ENCODE assay signal across 11 cellular contexts in genomic region chr1:42847721-42848470, GRCh38. TPM values are rescaled to one million over a fixed set of nuclear protein-coding genes. Genes with fewer than 3 reads are reported as not detected.
A peak's percentile ranks its signal among the peaks of the same experiment; 100 is the strongest.
DNase-seq lines count a peak whose midpoint lies in the region; ATAC-seq, FAIRE-seq and TF ChIP-seq lines count a peak whose summit lies in the region.
"Had no signal": no experiment of that assay in that cellular context is flagged by ENCODE, and none has a peak within 500 bp of the region (broad histone marks: within the 10 kb centered on the region; RNA-seq: fewer than 3 reads in every experiment).

No MANE protein-coding gene starts in this region.

- H3K27me3 Mint-ChIP-seq in GM23338 (ENCODE audit: insufficient read depth, low read depth, poor library complexity) = peaks cover 4% of the 10 kb centered on the region
- H3K27me3 Mint-ChIP-seq in activated CD8-positive, alpha-beta T cell treated with anti-CD3 and anti-CD28 coated beads, Interleukin-2, amount 10 ng/mL, durations not matched to agents 7 days and 5 days (ENCODE audit: low read depth) = no peaks in the 10 kb centered on the region

- H3K4me1 Mint-ChIP-seq in GM23338 = peaks cover 20% of the 10 kb centered on the region
- peaks cover 30% of the 10 kb centered on the region for H3K4me1 Mint-ChIP-seq in activated CD8-positive, alpha-beta T cell treated with anti-CD3 and anti-CD28 coated beads, Interleukin-2, amount 10 ng/mL, durations not matched to agents 7 days and 5 days (ENCODE audit: low read depth)

- FAIRE-seq in A549 (lab: Jason Lieb, UNC) (no peak), keratinocyte (lab: Jason Lieb, UNC) (no peak)

- H3K27ac Mint-ChIP-seq in GM23338 = no peak overlapping the region
- peak overlapping the region; percentile 80 for H3K27ac Mint-ChIP-seq in activated CD8-positive, alpha-beta T cell treated with anti-CD3 and anti-CD28 coated beads, Interleukin-2, amount 10 ng/mL, durations not matched to agents 7 days and 5 days

- peaks cover 15% of the 10 kb centered on the region; the same call in 2 of the 3 replicates for H3K4me1 ChIP-seq in A549
- peaks cover 27% of the 10 kb centered on the region for H3K4me1 ChIP-seq in GM23338 (ENCODE audit: insufficient read depth)
- peaks cover 6% of the 10 kb centered on the region for H3K4me1 ChIP-seq in keratinocyte (ENCODE audit: control insufficient read depth, extremely low read depth, insufficient read depth, low read length)

- H3K27me3 ChIP-seq in GM23338 (ENCODE audit: insufficient read depth) (no peaks in the 10 kb centered on the region), keratinocyte (ENCODE audit: control insufficient read depth, extremely low read depth, insufficient read depth, low read length) (no peaks in the 10 kb centered on the region), brain microvascular endothelial cell (replicated peaks) (no peaks in the 10 kb centered on the region)

- H3K9me1 ChIP-seq in keratinocyte (ENCODE audit: control insufficient read depth, extremely low read depth, insufficient read depth, low read length) = no peaks in the 10 kb centered on the region

- WGBS in A549 (ENCODE audit: missing lambda C conversion rate) = 77% methylated on average over 6 of the region's 6 CpGs

- H3K4me3 Mint-ChIP-seq in GM23338 = peak overlapping the region; percentile 95
- H3K4me3 Mint-ChIP-seq in activated CD8-positive, alpha-beta T cell treated with anti-CD3 and anti-CD28 coated beads, Interleukin-2, amount 10 ng/mL, durations not matched to agents 7 days and 5 days = peak overlapping the region; percentile 87

- in situ Hi-C loops in brain microvascular endothelial cell (cut with HindIII; ENCODE audit: low pct_ligation_motif_present, low sequenced_read_pairs) = no loop called here

- H3K4me3 ChIP-seq in A549 (peak overlapping the region; percentile 87; the same call in 1 of the 3 replicates), GM23338 (peak overlapping the region; percentile 63), keratinocyte (ENCODE audit: control insufficient read depth in 2 of 3, extremely low read depth in 1 of 3, insufficient read depth in 2 of 3, low read depth in 1 of 3, low read length in 3 of 3) (no peak overlapping the region), brain microvascular endothelial cell (ENCODE audit: low read depth, low read length) (no peak overlapping the region)

- CTCF ChIA-PET in A549 (lab: Yijun Ruan, JAX) = interaction anchor here (1.7 kb wide), 1 partner anchor 71 kb away, joined by 11 read pairs; no protein-coding TSS in a partner anchor
- CTCF ChIA-PET in activated CD8-positive, alpha-beta T cell treated with anti-CD3 and anti-CD28 coated beads, Interleukin-2, amount 10 ng/mL, durations not matched to agents 7 days and 5 days (lab: Charles Lee) = interaction anchor here (0.5 to 4.6 kb wide), 9 partner anchors 9 to 225 kb away, joined by 3 to 21 read pairs (median 6); partner anchors contain the start of genes ERMAP and SVBP

- H4K20me1 ChIP-seq in GM23338 (replicated peaks; ENCODE audit: insufficient read depth) (0 out of 2 replicates have a peak, but pooled peaks cover 4% of the 10 kb centered on the region), keratinocyte (ENCODE audit: control insufficient read depth, extremely low read depth, insufficient read depth, low read length) (no peaks in the 10 kb centered on the region)

- H2AFZ ChIP-seq in GM23338 (no peak overlapping the region), keratinocyte (ENCODE audit: control insufficient read depth, low read length) (no peak overlapping the region)

- ATAC-seq in A549 (no peak), GM23338 (no peak), HG02852 (IDR thresholded peaks at IDR 0.05; ENCODE audit: unreplicated experiment) (no peak)
- no peak for ATAC-seq in activated CD8-positive, alpha-beta T cell treated with anti-CD3 and anti-CD28 coated beads, Interleukin-2, amount 10 ng/mL, durations not matched to agents 7 days and 5 days

- H3K9ac ChIP-seq in keratinocyte (ENCODE audit: control insufficient read depth, extremely low read depth, insufficient read depth, low read length) = no peak overlapping the region

- TF ChIP-seq POLR2A in A549 (IDR thresholded peaks at IDR 0.05; ENCODE audit: low read length) = no peak

- H3K36me3 Mint-ChIP-seq in GM23338 (ENCODE audit: low read depth) = peaks cover 48% of the 10 kb centered on the region
- peaks cover 35% of the 10 kb centered on the region for H3K36me3 Mint-ChIP-seq in activated CD8-positive, alpha-beta T cell treated with anti-CD3 and anti-CD28 coated beads, Interleukin-2, amount 10 ng/mL, durations not matched to agents 7 days and 5 days (ENCODE audit: low read depth)

- no peak for TF ChIP-seq RAD21 in A549 (conservative IDR thresholded peaks at IDR 0.05 in 1 of 2, IDR thresholded peaks at IDR 0.05 in 1 of 2)

- no peaks in the 10 kb centered on the region for H3K9me2 ChIP-seq in GM23338 (ENCODE audit: insufficient read depth)

- no peaks in the 10 kb centered on the region for H3F3A ChIP-seq in GM23338 (replicated peaks; ENCODE audit: low read depth)

- no peak for TF ChIP-seq EP300 in A549 (IDR thresholded peaks at IDR 0.05)

- peaks cover 25% of the 10 kb centered on the region for H3K79me2 ChIP-seq in GM23338 (replicated peaks; ENCODE audit: insufficient read depth)
- peaks cover 8% of the 10 kb centered on the region for H3K79me2 ChIP-seq in keratinocyte (ENCODE audit: control insufficient read depth, insufficient read depth, low read length)

- H3K27ac ChIP-seq in A549 = peak overlapping the region in 1 of 2 experiments; percentile 94; a peak in 1 of 6 replicates
- no peak overlapping the region for H3K27ac ChIP-seq in GM23338 (ENCODE audit: low read depth)
- no peak overlapping the region for H3K27ac ChIP-seq in keratinocyte (ENCODE audit: control insufficient read depth, insufficient read depth, low read length)
- no peak overlapping the region for H3K27ac ChIP-seq in brain microvascular endothelial cell
- H3K27ac ChIP-seq: epithelial cell of prostate had no signal

- dilution Hi-C loops in keratinocyte (cut with MboI; ENCODE audit: extremely low pct_ligation_motif_present, low sequenced_read_pairs) = no loop called here

- H3K4me2 ChIP-seq in A549 (peak overlapping the region; percentile 81), GM23338 (peak overlapping the region; percentile 99), keratinocyte (ENCODE audit: control insufficient read depth, extremely low read depth, insufficient read depth, low read depth, low read length) (peak overlapping the region; percentile 96)

- no peaks in the 10 kb centered on the region; the same call in 2 of the 3 replicates for H3K9me3 Mint-ChIP-seq in GM23338
- no peaks in the 10 kb centered on the region for H3K9me3 Mint-ChIP-seq in activated CD8-positive, alpha-beta T cell treated with anti-CD3 and anti-CD28 coated beads, Interleukin-2, amount 10 ng/mL, durations not matched to agents 7 days and 5 days (ENCODE audit: insufficient read depth)

- H3K36me3 ChIP-seq in GM23338 (ENCODE audit: insufficient read depth) (peaks cover 14% of the 10 kb centered on the region; the same call in 1 of the 2 replicates), keratinocyte (ENCODE audit: control insufficient read depth in 2 of 2, extremely low read depth in 1 of 2, insufficient read depth in 2 of 2, low read length in 2 of 2) (peaks cover 7 to 9% of the 10 kb centered on the region in 2 experiments), brain microvascular endothelial cell (replicated peaks) (peaks cover 14% of the 10 kb centered on the region)

- POLR2A ChIA-PET in A549 (lab: Yijun Ruan, JAX) = no interaction called here
- POLR2A ChIA-PET in activated CD8-positive, alpha-beta T cell treated with anti-CD3 and anti-CD28 coated beads, Interleukin-2, amount 10 ng/mL, durations not matched to agents 7 days and 5 days (lab: Charles Lee) = interaction anchor here (2.9 to 4.1 kb wide), 2 partner anchors 31 to 81 kb away, joined by 13 to 28 read pairs; partner anchors contain the start of genes C1orf50, ERMAP, P3H1 and SVBP

- DNase-seq in A549 (ENCODE audit: low read depth in 1 of 2, low spot score in 1 of 2) (no peak), GM23338 (ENCODE audit: low spot score) (no peak), keratinocyte (ENCODE audit: low read depth, low spot score) (no peak), NCI-H146 (lab: John Stamatoyannopoulos, UW) (no peak), NCI-H446 treated with DMSO at 0.1 percent for 48 hours (lab: John Stamatoyannopoulos, UW) (no peak), brain microvascular endothelial cell (no peak)
- DNase-seq in activated CD8-positive, alpha-beta T cell treated with anti-CD3 and anti-CD28 coated beads, Interleukin-2, amount 10 ng/mL, durations not matched to agents 7 days and 5 days = no peak
- DNase-seq: NCI-H748 treated with DMSO at 0.1 percent for 48 hours, occipital lobe had no signal

- peaks cover 5% of the 10 kb centered on the region; the same call in 1 of the 3 replicates for H3K9me3 ChIP-seq in A549
- no peaks in the 10 kb centered on the region for H3K9me3 ChIP-seq in keratinocyte (ENCODE audit: control insufficient read depth, low read depth, low read length)

- TF ChIP-seq CTCF in A549 (IDR thresholded peaks at IDR 0.05) (no peak), GM23338 (conservative IDR thresholded peaks at IDR 0.05; ENCODE audit: low read depth in 2 of 2) (no peak), keratinocyte (optimal IDR thresholded peaks at IDR 0.05 in 1 of 3, IDR thresholded peaks at IDR 0.05 in 1 of 3, conservative IDR thresholded peaks at IDR 0.05 in 1 of 3; ENCODE audit: extremely low read depth in 1 of 3, insufficient read depth in 2 of 3, low read length in 3 of 3) (no peak), brain microvascular endothelial cell (IDR thresholded peaks at IDR 0.05; ENCODE audit: low read depth, low read length, missing control alignments) (no peak)

RNA-seq across cellular contexts. Expression of gene ZNF691, which starts 1.5 kb away (rescaled TPM):
- polyA plus RNA-seq in A549 (2011; rRNA removed) (4.8 and 6.6 TPM in 2 replicates), A549 (2017; fragmentation: RNase III; extraction: RNeasy Plus Mini Kit Qiagen cat#74134 plus additional on column Dnase treatment) (5.4 to 6.2 TPM (median 5.5 TPM) in 3 replicates), GM23338 (2016; fragmentation: Nextera tagmentation; extraction: Ambion mirVana) (21.3 and 22.0 TPM in 2 replicates), keratinocyte (3.8 to 7.1 TPM (median 3.8 TPM) in 3 replicates)
- 4.1 and 4.9 TPM in 2 replicates for polyA plus RNA-seq in A549 (2012; cell fraction: cytosol; rRNA removed)
- polyA plus RNA-seq in A549 (2012; cell fraction: nucleus; rRNA removed) = 7.8 and 8.0 TPM in 2 replicates
- 5.2 and 5.7 TPM in 2 replicates for polyA minus RNA-seq in A549 (2011; rRNA and poly(A)+ RNA removed)
- 26.4 and 27.7 TPM in 2 replicates for total RNA-seq in GM23338 (2014; rRNA removed; shearing (Covaris generic))
- 1 to 10 TPM; 8.0 to 8.9 TPM for total RNA-seq in activated CD8-positive, alpha-beta T cell treated with anti-CD3 and anti-CD28 coated beads, Interleukin-2, amount 10 ng/mL, durations not matched to agents 7 days and 5 days
- 0.44 TPM for polyA plus RNA-seq in keratinocyte (2011; ENCODE audit: low read depth)
- 3.5 and 4.2 TPM in 2 replicates for polyA plus RNA-seq in keratinocyte (2011; cell fraction: cytosol; rRNA removed)
- 11.3 and 14.4 TPM in 2 replicates for polyA plus RNA-seq in keratinocyte (2011; cell fraction: nucleus; rRNA removed)
- 3.4 and 4.5 TPM in 2 replicates for polyA plus RNA-seq in keratinocyte (2012; ENCODE audit: low replicate concordance)
- polyA minus RNA-seq in keratinocyte = 1.7 to 5.8 TPM (median 2.2 TPM) in 3 replicates
- polyA minus RNA-seq in keratinocyte (2011; cell fraction: cytosol; rRNA and poly(A)+ RNA removed) = not detected
- polyA minus RNA-seq in keratinocyte (2011; cell fraction: nucleus; rRNA and poly(A)+ RNA removed) = 1.3 and 3.3 TPM in 2 replicates

RNA-seq across cellular contexts. Expression of gene SVBP, which starts 30.7 kb away (rescaled TPM):
- 22.6 and 24.8 TPM in 2 replicates for polyA plus RNA-seq in A549 (2011; rRNA removed)
- 7.3 and 8.3 TPM in 2 replicates for polyA plus RNA-seq in A549 (2012; cell fraction: cytosol; rRNA removed)
- 1.3 and 2.2 TPM in 2 replicates for polyA plus RNA-seq in A549 (2012; cell fraction: nucleus; rRNA removed)
- polyA plus RNA-seq in A549 (2017; fragmentation: RNase III; extraction: RNeasy Plus Mini Kit Qiagen cat#74134 plus additional on column Dnase treatment) = 8.7 to 12.0 TPM (median 9.1 TPM) in 3 replicates
- 2.1 and 2.3 TPM in 2 replicates for polyA minus RNA-seq in A549 (2011; rRNA and poly(A)+ RNA removed)
- 22.1 and 32.9 TPM in 2 replicates for total RNA-seq in GM23338 (2014; rRNA removed; shearing (Covaris generic))
- 77.3 and 82.1 TPM in 2 replicates for polyA plus RNA-seq in GM23338 (2016; fragmentation: Nextera tagmentation; extraction: Ambion mirVana)
- total RNA-seq in activated CD8-positive, alpha-beta T cell treated with anti-CD3 and anti-CD28 coated beads, Interleukin-2, amount 10 ng/mL, durations not matched to agents 7 days and 5 days = 10 to 100 TPM; 17.1 to 18.0 TPM
- polyA plus RNA-seq in keratinocyte = 11.0 to 15.5 TPM (median 13.9 TPM) in 3 replicates
- 6.0 TPM for polyA plus RNA-seq in keratinocyte (2011; ENCODE audit: low read depth)
- polyA plus RNA-seq in keratinocyte (2011; cell fraction: cytosol; rRNA removed) = 12.6 and 18.4 TPM in 2 replicates
- 2.8 and 4.3 TPM in 2 replicates for polyA plus RNA-seq in keratinocyte (2011; cell fraction: nucleus; rRNA removed)
- polyA plus RNA-seq in keratinocyte (2012; ENCODE audit: low replicate concordance) = 12.0 and 14.1 TPM in 2 replicates
- polyA minus RNA-seq in keratinocyte = 1.1 to 5.7 TPM (median 2.3 TPM) in 3 replicates
- polyA minus RNA-seq in keratinocyte (2011; cell fraction: cytosol; rRNA and poly(A)+ RNA removed) = 5.6 TPM
- not detected in 2 replicates for polyA minus RNA-seq in keratinocyte (2011; cell fraction: nucleus; rRNA and poly(A)+ RNA removed)

RNA-seq across cellular contexts. Expression of gene ERMAP, which starts 31.0 kb away (rescaled TPM):
- polyA plus RNA-seq in A549 (2011; rRNA removed) (9.5 and 10.7 TPM in 2 replicates), A549 (2017; fragmentation: RNase III; extraction: RNeasy Plus Mini Kit Qiagen cat#74134 plus additional on column Dnase treatment) (5.0 to 6.6 TPM (median 5.4 TPM) in 3 replicates), GM23338 (2016; fragmentation: Nextera tagmentation; extraction: Ambion mirVana) (1.2 and 1.9 TPM in 2 replicates), keratinocyte (5.6 to 6.5 TPM (median 6.3 TPM) in 3 replicates)
- polyA plus RNA-seq in A549 (2012; cell fraction: cytosol; rRNA removed) = 2.9 and 3.7 TPM in 2 replicates
- 3.9 and 5.3 TPM in 2 replicates for polyA plus RNA-seq in A549 (2012; cell fraction: nucleus; rRNA removed)
- polyA minus RNA-seq in A549 (2011; rRNA and poly(A)+ RNA removed) = 6.5 and 7.7 TPM in 2 replicates
- total RNA-seq in GM23338 (2014; rRNA removed; shearing (Covaris generic)) = 1.8 and 2.2 TPM in 2 replicates
- 1 to 10 TPM; 5.7 to 6.0 TPM for total RNA-seq in activated CD8-positive, alpha-beta T cell treated with anti-CD3 and anti-CD28 coated beads, Interleukin-2, amount 10 ng/mL, durations not matched to agents 7 days and 5 days
- polyA plus RNA-seq in keratinocyte (2011; ENCODE audit: low read depth) = 1.9 TPM
- 4.8 and 6.2 TPM in 2 replicates for polyA plus RNA-seq in keratinocyte (2011; cell fraction: cytosol; rRNA removed)
- polyA plus RNA-seq in keratinocyte (2011; cell fraction: nucleus; rRNA removed) = 13.6 and 14.7 TPM in 2 replicates
- polyA plus RNA-seq in keratinocyte (2012; ENCODE audit: low replicate concordance) = 3.6 and 4.0 TPM in 2 replicates
- polyA minus RNA-seq in keratinocyte = 5.7 to 7.4 TPM (median 5.7 TPM) in 3 replicates
- polyA minus RNA-seq in keratinocyte (2011; cell fraction: cytosol; rRNA and poly(A)+ RNA removed) = 4.8 TPM
- polyA minus RNA-seq in keratinocyte (2011; cell fraction: nucleus; rRNA and poly(A)+ RNA removed) = 5.6 and 10.5 TPM in 2 replicates

Comparison
In these comparisons a context has a peak if more than half of its experiments do, and no peak if none do; other contexts are left out.
1. H3K4me3 ChIP-seq: peak in A549 (single experiment) and GM23338 (single experiment); none in keratinocyte (0 of 3) and brain microvascular endothelial cell (single experiment).
2. Peak in every context shown above with its lines, with median percentiles within 50 percentile points of each other: H3K4me2 ChIP-seq.